Comparison of ENCODE assay signal across 29 cellular contexts in the genomic region with DNA sequence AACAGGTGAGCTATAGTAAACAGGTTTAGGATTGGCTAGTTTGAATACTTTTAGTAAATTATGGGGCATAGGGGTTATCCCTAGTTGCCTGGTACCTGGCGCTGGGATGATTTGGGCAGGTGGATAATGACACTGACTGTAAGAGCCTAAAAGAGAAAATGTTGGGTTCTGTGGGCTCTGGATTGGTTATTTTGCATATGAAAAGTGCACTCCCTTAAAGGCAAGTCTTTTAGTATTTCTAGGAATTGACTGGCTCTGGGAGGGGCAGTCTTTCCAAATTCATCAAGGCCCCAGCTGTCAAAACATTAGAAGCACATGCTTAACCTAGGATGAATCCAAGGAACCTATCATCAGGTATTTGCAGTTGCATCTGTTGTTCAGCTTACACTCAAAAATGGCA.
"Had no signal": no experiment of that assay in that cellular context is flagged by ENCODE, and none has a peak within 500 bp of the region (broad histone marks: within the 10 kb centered on the region; RNA-seq: fewer than 3 reads in every experiment).

No MANE protein-coding gene starts in this region.

- H3K4me1 Mint-ChIP-seq: activated CD4-positive, alpha-beta T cell treated with anti-CD3 and anti-CD28 coated beads for 36 hours; activated CD4-positive, alpha-beta T cell treated with anti-CD3 and anti-CD28 coated beads, Interleukin-2, amount 10 ng/mL, durations not matched to agents 7 days and 5 days; activated naive CD4-positive, alpha-beta T cell treated with anti-CD3 and anti-CD28 coated beads, Interleukin-2, amount 10 ng/mL, durations not matched to agents 7 days and 5 days; activated naive CD8-positive, alpha-beta T cell treated with anti-CD3 and anti-CD28 coated beads, Interleukin-2, amount 50 U/mL, for 24 hours had no signal

- DNase-seq: activated CD4-positive, alpha-beta T cell treated with anti-CD3 and anti-CD28 coated beads for 36 hours; activated CD4-positive, alpha-beta T cell treated with anti-CD3 and anti-CD28 coated beads, Interleukin-2, amount 10 ng/mL, durations not matched to agents 7 days and 5 days; activated CD4-positive, alpha-beta T cell treated with anti-CD3 and anti-CD28 coated beads, Interleukin-2, amount 50 U/mL, for 48 hours; activated CD8-positive, alpha-beta memory T cell treated with anti-CD3 and anti-CD28 coated beads, Interleukin-2, amount 50 U/mL, for 4 hours; activated effector memory CD4-positive, alpha-beta T cell treated with Interleukin-2 at 50 U/mL for 16 hours; activated naive CD4-positive, alpha-beta T cell treated with anti-CD3 and anti-CD28 coated beads, Interleukin-2, amount 10 ng/mL, durations not matched to agents 7 days and 5 days; activated naive CD8-positive, alpha-beta T cell treated with anti-CD3 and anti-CD28 coated beads, Interleukin-2, amount 50 U/mL, for 24 hours; activated T-cell treated with anti-CD3 and anti-CD28 coated beads for 4 hours; activated T-cell treated with anti-CD3 and anti-CD28 coated beads, Interleukin-2, amount 50 U/mL, for 4 hours; amniotic stem cell; aorta; brain microvascular endothelial cell; central memory CD4-positive, alpha-beta T cell; NCI-H1092 treated with DMSO at 0.1 percent for 48 hours; NCI-H1417; NCI-H146; NCI-H187; NCI-H2029 treated with DMSO at 0.1 percent for 48 hours; NCI-H226; NCI-H446 treated with DMSO at 0.1 percent for 48 hours; NCI-H524; Peyer's patch; Right ventricle myocardium superior; RPMI8226; T1000 had no signal

- H3K36me3 ChIP-seq: brain microvascular endothelial cell, Peyer's patch had no signal

- H3K9me3 Mint-ChIP-seq: activated T-helper 1 cell treated with anti-CD3 and anti-CD28 coated beads, Interleukin-12 subunit alpha, Interleukin-12 subunit beta, Interleukin-2, Interleukin-4 antibody, amounts not matched to agents 30 ng/mL and 10 ng/mL and 1 ng/mL, durations not matched to agents 14 hours and 24 hours and 36 hours had no signal

- H3K27me3 ChIP-seq: brain microvascular endothelial cell, Peyer's patch had no signal

- H3K27me3 Mint-ChIP-seq: activated CD4-positive, alpha-beta T cell treated with anti-CD3 and anti-CD28 coated beads for 36 hours; activated CD4-positive, alpha-beta T cell treated with anti-CD3 and anti-CD28 coated beads, Interleukin-2, amount 10 ng/mL, durations not matched to agents 7 days and 5 days; activated naive CD4-positive, alpha-beta T cell treated with anti-CD3 and anti-CD28 coated beads, Interleukin-2, amount 10 ng/mL, durations not matched to agents 7 days and 5 days; activated naive CD8-positive, alpha-beta T cell; activated naive CD8-positive, alpha-beta T cell treated with anti-CD3 and anti-CD28 coated beads, Interleukin-2, amount 50 U/mL, for 24 hours had no signal

- H3K4me1 ChIP-seq: Peyer's patch had no signal

- H3K27ac Mint-ChIP-seq: activated CD4-positive, alpha-beta T cell treated with anti-CD3 and anti-CD28 coated beads for 36 hours; activated CD4-positive, alpha-beta T cell treated with anti-CD3 and anti-CD28 coated beads, Interleukin-2, amount 10 ng/mL, durations not matched to agents 7 days and 5 days; activated naive CD4-positive, alpha-beta T cell treated with anti-CD3 and anti-CD28 coated beads, Interleukin-2, amount 10 ng/mL, durations not matched to agents 7 days and 5 days; activated naive CD8-positive, alpha-beta T cell; activated naive CD8-positive, alpha-beta T cell treated with anti-CD3 and anti-CD28 coated beads, Interleukin-2, amount 50 U/mL, for 24 hours; activated T-helper 1 cell treated with anti-CD3 and anti-CD28 coated beads, Interleukin-12 subunit alpha, Interleukin-12 subunit beta, Interleukin-2, Interleukin-4 antibody, amounts not matched to agents 30 ng/mL and 10 ng/mL and 1 ng/mL, durations not matched to agents 14 hours and 24 hours and 36 hours had no signal

- H3K4me3 ChIP-seq: Peyer's patch, SK-N-MC had no signal

- ATAC-seq: activated CD4-positive, alpha-beta T cell treated with anti-CD3 and anti-CD28 coated beads for 36 hours; activated CD4-positive, CD25-positive, alpha-beta regulatory T cell treated with anti-CD3 and anti-CD28 coated beads, Interleukin-2, amount 50 U/mL, for 24 hours; activated naive CD8-positive, alpha-beta T cell treated with anti-CD3 and anti-CD28 coated beads, Interleukin-2, amount 50 U/mL, for 24 hours; activated T-cell treated with anti-CD3 and anti-CD28 coated beads, Interleukin-2, amount 50 U/mL, for 4 hours had no signal

- H3K36me3 Mint-ChIP-seq: activated naive CD4-positive, alpha-beta T cell treated with anti-CD3 and anti-CD28 coated beads, Interleukin-2, amount 10 ng/mL, durations not matched to agents 7 days and 5 days; activated naive CD8-positive, alpha-beta T cell had no signal

- H3K4me3 Mint-ChIP-seq: activated CD4-positive, alpha-beta T cell treated with anti-CD3 and anti-CD28 coated beads for 36 hours; activated CD4-positive, alpha-beta T cell treated with anti-CD3 and anti-CD28 coated beads, Interleukin-2, amount 10 ng/mL, durations not matched to agents 7 days and 5 days; activated naive CD4-positive, alpha-beta T cell treated with anti-CD3 and anti-CD28 coated beads, Interleukin-2, amount 10 ng/mL, durations not matched to agents 7 days and 5 days; activated naive CD8-positive, alpha-beta T cell; activated naive CD8-positive, alpha-beta T cell treated with anti-CD3 and anti-CD28 coated beads, Interleukin-2, amount 50 U/mL, for 24 hours; activated T-cell treated with anti-CD3 and anti-CD28 coated beads, Interleukin-2, amount 50 U/mL, for 4 hours; activated T-helper 1 cell treated with anti-CD3 and anti-CD28 coated beads, Interleukin-12 subunit alpha, Interleukin-12 subunit beta, Interleukin-2, Interleukin-4 antibody, amounts not matched to agents 30 ng/mL and 10 ng/mL and 1 ng/mL, durations not matched to agents 14 hours and 24 hours and 36 hours had no signal

- H3K27ac ChIP-seq: brain microvascular endothelial cell, Peyer's patch, SK-N-MC had no signal
